Comparison of ENCODE assay signal across 21 cellular contexts in the genomic region with DNA sequence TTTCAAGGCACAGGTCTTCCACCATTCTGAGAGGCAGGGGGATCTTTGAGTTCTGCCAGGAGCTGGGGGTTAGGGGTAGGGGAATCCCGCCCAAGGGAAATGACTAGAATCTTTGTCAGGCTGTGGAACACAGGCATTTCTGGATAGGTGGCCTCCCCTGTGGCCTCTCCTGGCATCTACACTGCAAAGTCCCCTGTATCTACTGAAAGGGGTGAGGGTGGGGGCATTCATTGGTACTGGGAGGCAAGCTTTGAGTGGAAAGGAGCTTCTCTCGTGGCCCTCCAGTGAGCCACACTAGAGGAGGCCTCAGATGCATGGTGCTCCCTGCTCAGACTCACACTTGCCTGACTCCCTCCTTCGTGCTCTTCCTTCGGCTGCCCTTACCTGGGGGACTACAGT. TPM values are rescaled to one million over a fixed set of nuclear protein-coding genes. Genes with fewer than 3 reads are reported as not detected.
DNase-seq lines count a peak whose midpoint lies in the region; ATAC-seq, FAIRE-seq and TF ChIP-seq lines count a peak whose summit lies in the region.
"Had no signal": no experiment of that assay in that cellular context is flagged by ENCODE, and none has a peak within 500 bp of the region (broad histone marks: within the 10 kb centered on the region; RNA-seq: fewer than 3 reads in every experiment).

No MANE protein-coding gene starts in this region.

- H3K9me3 ChIP-seq in astrocyte (ENCODE audit: insufficient read depth, low read depth, low read length) (no peaks in the 10 kb centered on the region), hepatocyte (ENCODE audit: low read depth) (no peaks in the 10 kb centered on the region), suprapubic skin (no peaks in the 10 kb centered on the region)
- H3K9me3 ChIP-seq: lower lobe of right lung, testis had no signal

- H3K27me3 ChIP-seq in astrocyte (ENCODE audit: insufficient read depth, low read length) (no peaks in the 10 kb centered on the region), hepatocyte (no peaks in the 10 kb centered on the region), suprapubic skin (no peaks in the 10 kb centered on the region)
- H3K27me3 ChIP-seq: testis had no signal

- WGBS in hepatocyte (ENCODE audit: low lambda C conversion rate, missing lambda C conversion rate): 95% methylated on average over 4 of the region's 4 CpGs
- 100% methylated on average over 1 of the region's 4 CpGs for WGBS in suprapubic skin

- H3K4me2 ChIP-seq in astrocyte (ENCODE audit: low read length) (no peak overlapping the region), hepatocyte (no peak overlapping the region)

- H3K4me1 ChIP-seq in astrocyte (ENCODE audit: insufficient read depth, low read length) (peaks cover 10% of the 10 kb centered on the region), hepatocyte (ENCODE audit: insufficient read depth) (peaks cover 15% of the 10 kb centered on the region), suprapubic skin (peaks cover 22% of the 10 kb centered on the region)

- H3K27ac ChIP-seq in astrocyte (ENCODE audit: low read depth, low read length): no peak overlapping the region
- peak overlapping the region; percentile 61 for H3K27ac ChIP-seq in hepatocyte
- peak overlapping the region; percentile 33 for H3K27ac ChIP-seq in suprapubic skin
- H3K27ac ChIP-seq: HL-60, testis had no signal

- H3K27ac Mint-ChIP-seq in activated naive CD8-positive, alpha-beta T cell treated with anti-CD3 and anti-CD28 coated beads, Interleukin-2, amount 50 U/mL, for 24 hours: no peak overlapping the region
- H3K27ac Mint-ChIP-seq in activated naive CD8-positive, alpha-beta T cell treated with anti-CD3 and anti-CD28 coated beads for 36 hours: no peak overlapping the region
- H3K27ac Mint-ChIP-seq in astrocyte (ENCODE audit: unreplicated experiment): peak overlapping the region; percentile 66
- H3K27ac Mint-ChIP-seq: activated naive CD4-positive, alpha-beta T cell treated with anti-CD3 and anti-CD28 coated beads, Interleukin-2, amount 50 U/mL, for 24 hours had no signal

- H2AFZ ChIP-seq in astrocyte (ENCODE audit: low read depth, low read length): no peak overlapping the region
- H2AFZ ChIP-seq in hepatocyte: no peak overlapping the region

- H3K4me3 Mint-ChIP-seq in activated naive CD8-positive, alpha-beta T cell treated with anti-CD3 and anti-CD28 coated beads, Interleukin-2, amount 50 U/mL, for 24 hours: no peak overlapping the region
- no peak overlapping the region for H3K4me3 Mint-ChIP-seq in activated naive CD8-positive, alpha-beta T cell treated with anti-CD3 and anti-CD28 coated beads for 36 hours
- no peak overlapping the region for H3K4me3 Mint-ChIP-seq in astrocyte (ENCODE audit: unreplicated experiment)
- H3K4me3 Mint-ChIP-seq: activated CD4-positive, alpha-beta T cell treated with anti-CD3 and anti-CD28 coated beads, Interleukin-2, amount 10 ng/mL, durations not matched to agents 7 days and 5 days; activated naive CD4-positive, alpha-beta T cell treated with anti-CD3 and anti-CD28 coated beads, Interleukin-2, amount 50 U/mL, for 24 hours; CD14-positive monocyte; HFFc6 had no signal

- no peaks in the 10 kb centered on the region for H3K36me3 Mint-ChIP-seq in activated naive CD8-positive, alpha-beta T cell treated with anti-CD3 and anti-CD28 coated beads, Interleukin-2, amount 50 U/mL, for 24 hours (ENCODE audit: low read depth)
- H3K36me3 Mint-ChIP-seq in activated naive CD8-positive, alpha-beta T cell treated with anti-CD3 and anti-CD28 coated beads for 36 hours: peaks cover 4% of the 10 kb centered on the region
- H3K36me3 Mint-ChIP-seq in astrocyte (ENCODE audit: low read depth, unreplicated experiment): peaks cover 2% of the 10 kb centered on the region
- H3K36me3 Mint-ChIP-seq: activated naive CD4-positive, alpha-beta T cell treated with anti-CD3 and anti-CD28 coated beads, Interleukin-2, amount 50 U/mL, for 24 hours; CD14-positive monocyte had no signal

- ATAC-seq in activated naive CD8-positive, alpha-beta T cell treated with anti-CD3 and anti-CD28 coated beads, Interleukin-2, amount 50 U/mL, for 24 hours: peak; percentile 57
- ATAC-seq in HG02763 (IDR thresholded peaks at IDR 0.05; ENCODE audit: unreplicated experiment): no peak

- H3K4me3 ChIP-seq in astrocyte (ENCODE audit: insufficient read depth, low read depth, low read length): no peak overlapping the region
- H3K4me3 ChIP-seq in hepatocyte: no peak overlapping the region
- no peak overlapping the region for H3K4me3 ChIP-seq in suprapubic skin
- H3K4me3 ChIP-seq: lower lobe of right lung, testis had no signal

- no peaks in the 10 kb centered on the region for H3K9me3 Mint-ChIP-seq in activated naive CD8-positive, alpha-beta T cell treated with anti-CD3 and anti-CD28 coated beads, Interleukin-2, amount 50 U/mL, for 24 hours
- H3K9me3 Mint-ChIP-seq in activated naive CD8-positive, alpha-beta T cell treated with anti-CD3 and anti-CD28 coated beads for 36 hours: no peaks in the 10 kb centered on the region
- peaks cover 4% of the 10 kb centered on the region for H3K9me3 Mint-ChIP-seq in astrocyte (ENCODE audit: unreplicated experiment)
- H3K9me3 Mint-ChIP-seq: activated CD4-positive, alpha-beta T cell treated with anti-CD3 and anti-CD28 coated beads, Interleukin-2, amount 10 ng/mL, durations not matched to agents 7 days and 5 days; activated naive CD4-positive, alpha-beta T cell treated with anti-CD3 and anti-CD28 coated beads, Interleukin-2, amount 50 U/mL, for 24 hours; HFFc6 had no signal

- no peaks in the 10 kb centered on the region for H3K9me2 ChIP-seq in hepatocyte (replicated peaks; ENCODE audit: insufficient read depth)

- H3K79me2 ChIP-seq in astrocyte (ENCODE audit: insufficient read depth, low read length) (no peaks in the 10 kb centered on the region), hepatocyte (no peaks in the 10 kb centered on the region)

- no peak for DNase-seq in activated naive CD8-positive, alpha-beta T cell treated with anti-CD3 and anti-CD28 coated beads, Interleukin-2, amount 50 U/mL, for 24 hours
- no peak for DNase-seq in activated naive CD8-positive, alpha-beta T cell treated with anti-CD3 and anti-CD28 coated beads for 36 hours
- DNase-seq in astrocyte (ENCODE audit: low read depth): no peak
- DNase-seq in hepatocyte (ENCODE audit: low spot score): no peak
- DNase-seq in suprapubic skin (ENCODE audit: low spot score in 2 of 2): no peak
- DNase-seq in cerebellar cortex (ENCODE audit: low spot score): no peak
- no peak for DNase-seq in head of caudate nucleus
- DNase-seq: activated CD4-positive, alpha-beta T cell treated with anti-CD3 and anti-CD28 coated beads, Interleukin-2, amount 10 ng/mL, durations not matched to agents 7 days and 5 days; effector memory CD4-positive, alpha-beta T cell; HFFc6; lower lobe of right lung; MM.1S; NCI-H146; NCI-H748 treated with DMSO at 0.1 percent for 48 hours; stimulated activated CD4-positive, alpha-beta T cell treated with anti-CD3 and anti-CD28 coated beads, Interleukin-12 subunit alpha, Interleukin-12 subunit beta, amount 100 ng/mL, for 4 hours; testis had no signal

- peaks cover 33% of the 10 kb centered on the region for H3K4me1 Mint-ChIP-seq in activated naive CD8-positive, alpha-beta T cell treated with anti-CD3 and anti-CD28 coated beads, Interleukin-2, amount 50 U/mL, for 24 hours
- H3K4me1 Mint-ChIP-seq in activated naive CD8-positive, alpha-beta T cell treated with anti-CD3 and anti-CD28 coated beads for 36 hours: peaks cover 12% of the 10 kb centered on the region
- peaks cover 11% of the 10 kb centered on the region for H3K4me1 Mint-ChIP-seq in astrocyte (ENCODE audit: low read depth, unreplicated experiment)
- H3K4me1 Mint-ChIP-seq: activated naive CD4-positive, alpha-beta T cell treated with anti-CD3 and anti-CD28 coated beads, Interleukin-2, amount 50 U/mL, for 24 hours had no signal

- H3K36me3 ChIP-seq in astrocyte (ENCODE audit: insufficient read depth, low read length) (no peaks in the 10 kb centered on the region), hepatocyte (replicated peaks; ENCODE audit: insufficient read depth, low read depth) (no peaks in the 10 kb centered on the region), suprapubic skin (no peaks in the 10 kb centered on the region)
- H3K36me3 ChIP-seq: lower lobe of right lung had no signal

- H3K27me3 Mint-ChIP-seq in activated naive CD8-positive, alpha-beta T cell treated with anti-CD3 and anti-CD28 coated beads, Interleukin-2, amount 50 U/mL, for 24 hours: no peaks in the 10 kb centered on the region
- H3K27me3 Mint-ChIP-seq in activated naive CD8-positive, alpha-beta T cell treated with anti-CD3 and anti-CD28 coated beads for 36 hours: no peaks in the 10 kb centered on the region
- peaks cover 4% of the 10 kb centered on the region for H3K27me3 Mint-ChIP-seq in astrocyte (ENCODE audit: low read depth, unreplicated experiment)
- H3K27me3 Mint-ChIP-seq: activated CD4-positive, alpha-beta T cell treated with anti-CD3 and anti-CD28 coated beads, Interleukin-2, amount 10 ng/mL, durations not matched to agents 7 days and 5 days; activated naive CD4-positive, alpha-beta T cell treated with anti-CD3 and anti-CD28 coated beads, Interleukin-2, amount 50 U/mL, for 24 hours had no signal

- H3K9ac ChIP-seq in astrocyte (ENCODE audit: low read length): no peak overlapping the region

- H4K20me1 ChIP-seq in astrocyte (ENCODE audit: insufficient read depth, low read length) (no peaks in the 10 kb centered on the region), hepatocyte (ENCODE audit: insufficient read depth, poor library complexity, severe bottlenecking) (no peaks in the 10 kb centered on the region)

- TF ChIP-seq EP300 in suprapubic skin (IDR thresholded peaks at IDR 0.05): no peak

- FAIRE-seq in astrocyte (lab: Jason Lieb, UNC): no peak
- FAIRE-seq: GM18507 had no signal

- TF ChIP-seq CTCF in astrocyte (IDR thresholded peaks at IDR 0.05; ENCODE audit: insufficient read depth, low read depth, low read length) (no peak), hepatocyte (IDR thresholded peaks at IDR 0.05; ENCODE audit: poor library complexity) (no peak), suprapubic skin (IDR thresholded peaks at IDR 0.05) (no peak)

- TF ChIP-seq POLR2A in suprapubic skin (IDR thresholded peaks at IDR 0.05): no peak

- intact Hi-C loops in head of caudate nucleus (cut with DNase I): no loop called here

RNA-seq across cellular contexts. Expression of a gene that starts 59.9 kb away (rescaled TPM):
- 100 to 1,000 TPM; 139 to 156 TPM for total RNA-seq in activated naive CD8-positive, alpha-beta T cell treated with anti-CD3 and anti-CD28 coated beads for 36 hours
- total RNA-seq in astrocyte (63.2 and 66.8 TPM in 2 replicates), hepatocyte (300 and 338 TPM in 2 replicates), suprapubic skin (100 to 1,000 TPM; 203 to 665 (median 246) TPM)
- polyA plus RNA-seq in hepatocyte: 125 and 172 TPM in 2 replicates
